ENCODE assay signal across 35 cellular contexts in the genomic region with DNA sequence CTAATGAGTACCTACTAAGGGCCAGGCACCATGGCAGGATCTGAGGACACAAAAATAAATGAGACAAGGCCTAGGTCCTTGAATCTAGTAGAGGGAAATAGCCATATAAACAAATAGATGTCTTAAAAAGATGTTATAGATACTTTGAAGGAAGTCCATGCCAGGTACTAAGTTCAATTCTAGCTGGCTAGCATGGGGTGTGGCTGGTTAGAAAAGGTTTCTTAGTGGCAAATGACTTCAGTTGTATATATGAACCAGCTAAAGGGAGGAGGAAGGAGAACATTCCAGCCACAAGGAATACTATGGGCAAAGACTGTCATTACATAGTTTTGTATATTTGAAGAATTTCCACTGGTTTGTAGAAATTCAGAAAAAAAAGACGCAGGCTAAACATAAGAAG.
A peak's percentile ranks its signal among the peaks of the same experiment; 100 is the strongest.
DNase-seq lines count a peak whose midpoint lies in the region; ATAC-seq, FAIRE-seq and TF ChIP-seq lines count a peak whose summit lies in the region.
"Had no signal": no experiment of that assay in that cellular context is flagged by ENCODE, and none has a peak within 500 bp of the region (broad histone marks: within the 10 kb centered on the region; RNA-seq: fewer than 3 reads in every experiment).

No MANE protein-coding gene starts in this region.

- TF ChIP-seq CTCF in mucosa of descending colon (IDR thresholded peaks at IDR 0.05) (no peak), hepatocyte (IDR thresholded peaks at IDR 0.05; ENCODE audit: poor library complexity) (no peak)

- no peaks in the 10 kb centered on the region for H3K27me3 Mint-ChIP-seq in effector memory CD8-positive, alpha-beta T cell
- H3K27me3 Mint-ChIP-seq: CD4-positive, alpha-beta T cell; CD4-positive, CD25-positive, alpha-beta regulatory T cell; CD8-positive, alpha-beta memory T cell had no signal

- H3K4me1 ChIP-seq in mucosa of descending colon (ENCODE audit: low read depth) (no peaks in the 10 kb centered on the region), small intestine (ENCODE audit: control insufficient read depth in 2 of 2, insufficient read depth in 1 of 2, low read depth in 1 of 2, low read length in 1 of 2) (no peaks in the 10 kb centered on the region), hepatocyte (ENCODE audit: insufficient read depth) (peaks cover 17% of the 10 kb centered on the region)
- H3K4me1 ChIP-seq: A549, BE2C had no signal

- no peak for DNase-seq in left colon
- DNase-seq in mucosa of descending colon = no peak
- peak; percentile 20 for DNase-seq in small intestine
- no peak for DNase-seq in effector memory CD8-positive, alpha-beta T cell
- no peak for DNase-seq in hepatocyte (ENCODE audit: low spot score)
- DNase-seq: 8988T; ACHN; AML-193; BE2C; C1 segment of cervical spinal cord; Caco-2; Calu3; CD4-positive, alpha-beta memory T cell; CD4-positive, alpha-beta T cell; CD4-positive, CD25-positive, alpha-beta regulatory T cell; CD8-positive, alpha-beta memory T cell; CD8-positive, alpha-beta T cell; COR-L47; DMS 273 treated with DMSO at 0.1 percent for 48 hours; DMS153; DMS53; DMS79; DMS79 treated with DMSO at 0.1 percent for 48 hours; DND-41; EL had no signal

- H3K4me2 ChIP-seq in hepatocyte = no peak overlapping the region
- H3K4me2 ChIP-seq: A549; BLaER1; BLaER1 treated with 17β-estradiol and CSF1 and Interleukin-3, amounts not matched to agents 10 nM and 100 nM had no signal

- no peaks in the 10 kb centered on the region for H4K20me1 ChIP-seq in hepatocyte (ENCODE audit: insufficient read depth, poor library complexity, severe bottlenecking)
- H4K20me1 ChIP-seq: BLaER1; BLaER1 treated with 17β-estradiol and CSF1 and Interleukin-3, amounts not matched to agents 10 nM and 100 nM had no signal

- H3K9me3 Mint-ChIP-seq in effector memory CD8-positive, alpha-beta T cell = peaks cover 4 to 15% of the 10 kb centered on the region in 2 donors

- no peaks in the 10 kb centered on the region for H3K36me3 ChIP-seq in mucosa of descending colon (ENCODE audit: low read depth)
- no peaks in the 10 kb centered on the region for H3K36me3 ChIP-seq in small intestine (ENCODE audit: control insufficient read depth in 2 of 2, insufficient read depth in 2 of 2, low read length in 2 of 2)
- no peaks in the 10 kb centered on the region for H3K36me3 ChIP-seq in hepatocyte (replicated peaks; ENCODE audit: insufficient read depth, low read depth)
- H3K36me3 ChIP-seq: BE2C; BLaER1; BLaER1 treated with 17β-estradiol and CSF1 and Interleukin-3, amounts not matched to agents 10 nM and 100 nM had no signal

- H3K9me2 ChIP-seq in hepatocyte (replicated peaks; ENCODE audit: insufficient read depth) = no peaks in the 10 kb centered on the region

- H3K4me3 ChIP-seq in mucosa of descending colon (no peak overlapping the region), small intestine (ENCODE audit: low read depth in 1 of 2, low read length in 2 of 2) (no peak overlapping the region), hepatocyte (no peak overlapping the region)
- H3K4me3 ChIP-seq: A549; BLaER1; BLaER1 treated with 17β-estradiol and CSF1 and Interleukin-3, amounts not matched to agents 10 nM and 100 nM had no signal

- no peaks in the 10 kb centered on the region for H3K4me1 Mint-ChIP-seq in effector memory CD8-positive, alpha-beta T cell (ENCODE audit: low read depth in 2 of 2)
- H3K4me1 Mint-ChIP-seq: B cell; CD14-positive monocyte; CD4-positive, alpha-beta memory T cell; CD4-positive, CD25-positive, alpha-beta regulatory T cell; CD8-positive, alpha-beta memory T cell had no signal

- H3K27ac ChIP-seq in small intestine (ENCODE audit: low read depth in 1 of 2, low read length in 1 of 2) = no peak overlapping the region
- no peak overlapping the region for H3K27ac ChIP-seq in hepatocyte
- H3K27ac ChIP-seq: 22Rv1; A549; BLaER1; BLaER1 treated with 17β-estradiol and CSF1 and Interleukin-3, amounts not matched to agents 10 nM and 100 nM; C4-2B had no signal

- ATAC-seq in left colon (peak; percentile 94), mucosa of descending colon (peak; percentile 13), HG03342 (IDR thresholded peaks at IDR 0.05; ENCODE audit: unreplicated experiment) (no peak)
- no peak for ATAC-seq in effector memory CD8-positive, alpha-beta T cell (replicated peaks)
- ATAC-seq: A549; CD8-positive, alpha-beta T cell had no signal

- H3K9me3 ChIP-seq in mucosa of descending colon = peaks cover 21% of the 10 kb centered on the region
- peaks cover 1% of the 10 kb centered on the region for H3K9me3 ChIP-seq in small intestine (ENCODE audit: control insufficient read depth, low read depth)
- H3K9me3 ChIP-seq in hepatocyte (ENCODE audit: low read depth) = peaks cover 13% of the 10 kb centered on the region
- H3K9me3 ChIP-seq: BE2C had no signal

- H2AFZ ChIP-seq in hepatocyte = no peak overlapping the region

- no peak overlapping the region for H3K27ac Mint-ChIP-seq in effector memory CD8-positive, alpha-beta T cell
- H3K27ac Mint-ChIP-seq: B cell; CD14-positive monocyte; CD4-positive, alpha-beta memory T cell; CD4-positive, alpha-beta T cell; CD4-positive, CD25-positive, alpha-beta regulatory T cell; CD8-positive, alpha-beta memory T cell; CD8-positive, alpha-beta T cell had no signal

- intact Hi-C loops in left colon (cut with DNase I, micrococcal nuclease) (no loop called here), mucosa of descending colon (cut with DNase I, micrococcal nuclease) (no loop called here)

- 78 to 92% (median 90%) methylated on average over 1 of the region's 1 CpG for WGBS in small intestine, 3 donors
- 100% methylated on average over 1 of the region's 1 CpG for WGBS in hepatocyte (ENCODE audit: low lambda C conversion rate, missing lambda C conversion rate)

- no peaks in the 10 kb centered on the region for H3K36me3 Mint-ChIP-seq in effector memory CD8-positive, alpha-beta T cell (ENCODE audit: insufficient read depth)
- H3K36me3 Mint-ChIP-seq: CD14-positive monocyte; CD4-positive, alpha-beta memory T cell; CD4-positive, CD25-positive, alpha-beta regulatory T cell; CD8-positive, alpha-beta T cell had no signal

- H3K4me3 Mint-ChIP-seq in effector memory CD8-positive, alpha-beta T cell = no peak overlapping the region
- H3K4me3 Mint-ChIP-seq: B cell; CD14-positive monocyte; CD4-positive, alpha-beta memory T cell; CD4-positive, alpha-beta T cell; CD4-positive, CD25-positive, alpha-beta regulatory T cell; CD8-positive, alpha-beta memory T cell; CD8-positive, alpha-beta T cell had no signal

- H3K27me3 ChIP-seq in small intestine (ENCODE audit: control insufficient read depth in 2 of 2, insufficient read depth in 2 of 2, low read length in 2 of 2) = no peaks in the 10 kb centered on the region
- H3K27me3 ChIP-seq in hepatocyte = no peaks in the 10 kb centered on the region
- H3K27me3 ChIP-seq: BE2C; BLaER1; BLaER1 treated with 17β-estradiol and CSF1 and Interleukin-3, amounts not matched to agents 10 nM and 100 nM had no signal

- no peak for FAIRE-seq in small intestine (lab: Jason Lieb, UNC)
- FAIRE-seq: A204.1, A549, D721Med had no signal

- no peaks in the 10 kb centered on the region for H3K79me2 ChIP-seq in hepatocyte

Comparison
In these comparisons a context has a peak if more than half of its experiments do, and no peak if none do; other contexts are left out.
1. ATAC-seq: peak in left colon (single experiment) and mucosa of descending colon (single experiment); none in effector memory CD8-positive, alpha-beta T cell (single experiment) and HG03342 (single experiment).